ENCODE assay signal across 10 cellular contexts in genomic region chr20:23399568-23400241, GRCh38. TPM values are rescaled to one million over a fixed set of nuclear protein-coding genes. Genes with fewer than 3 reads are reported as not detected.
DNase-seq lines count a peak whose midpoint lies in the region; ATAC-seq and TF ChIP-seq lines count a peak whose summit lies in the region.
"Had no signal": no experiment of that assay in that cellular context is flagged by ENCODE, and none has a peak within 500 bp of the region (broad histone marks: within the 10 kb centered on the region; RNA-seq: fewer than 3 reads in every experiment).

No MANE protein-coding gene starts in this region.

- H3K9me3 Mint-ChIP-seq in activated naive CD4-positive, alpha-beta T cell treated with anti-CD3 and anti-CD28 coated beads, Interleukin-2, amount 50 U/mL, for 24 hours = no peaks in the 10 kb centered on the region

- no peak overlapping the region for H2AFZ ChIP-seq in smooth muscle cell (ENCODE audit: low read depth)

- peak; percentile 84 for ATAC-seq in HG03521 (IDR thresholded peaks at IDR 0.05; ENCODE audit: unreplicated experiment)

- no peak overlapping the region for H3K4me2 ChIP-seq in smooth muscle cell

- no peak overlapping the region for H3K4me3 ChIP-seq in smooth muscle cell

- peaks cover 15% of the 10 kb centered on the region for H3F3A ChIP-seq in smooth muscle cell (ENCODE audit: low read depth)

- no peaks in the 10 kb centered on the region for H3K27me3 ChIP-seq in smooth muscle cell (ENCODE audit: low read depth)

- peak overlapping the region; percentile 80 for H3K27ac Mint-ChIP-seq in activated naive CD4-positive, alpha-beta T cell treated with anti-CD3 and anti-CD28 coated beads, Interleukin-2, amount 50 U/mL, for 24 hours

- TF ChIP-seq CTCF in smooth muscle cell (IDR thresholded peaks at IDR 0.05; ENCODE audit: borderline replicate concordance, insufficient read depth, poor library complexity, severe bottlenecking) = no peak

- H3K4me3 Mint-ChIP-seq in activated naive CD4-positive, alpha-beta T cell treated with anti-CD3 and anti-CD28 coated beads, Interleukin-2, amount 50 U/mL, for 24 hours = no peak overlapping the region

- peaks cover 27% of the 10 kb centered on the region for H3K4me1 Mint-ChIP-seq in activated naive CD4-positive, alpha-beta T cell treated with anti-CD3 and anti-CD28 coated beads, Interleukin-2, amount 50 U/mL, for 24 hours

- peak; percentile 59 for DNase-seq in activated CD8-positive, alpha-beta memory T cell treated with anti-CD3 and anti-CD28 coated beads, Interleukin-2, amount 50 U/mL, for 48 hours
- no peak for DNase-seq in activated CD8-positive, alpha-beta memory T cell treated with anti-CD3 and anti-CD28 coated beads, Interleukin-2, amount 50 U/mL, for 4 hours
- DNase-seq in smooth muscle cell (lab: John Stamatoyannopoulos, UW; ENCODE audit: unreplicated experiment) (no peak), posterior vena cava (ENCODE audit: low spot score) (no peak), NCI-H82 treated with DMSO at 0.1 percent for 48 hours (lab: John Stamatoyannopoulos, UW; ENCODE audit: unreplicated experiment) (no peak), NCI-H69 (lab: John Stamatoyannopoulos, UW) (no peak)

- H3K27ac ChIP-seq in smooth muscle cell (ENCODE audit: low read depth) = peak overlapping the region; percentile 45
- H3K27ac ChIP-seq: C4-2B had no signal

- H3K9me3 ChIP-seq in smooth muscle cell (replicated peaks; ENCODE audit: low read depth) = no peaks in the 10 kb centered on the region

- H3K4me1 ChIP-seq in smooth muscle cell (ENCODE audit: low read depth) = peaks cover 4% of the 10 kb centered on the region

- H3K27me3 Mint-ChIP-seq in activated naive CD4-positive, alpha-beta T cell treated with anti-CD3 and anti-CD28 coated beads, Interleukin-2, amount 50 U/mL, for 24 hours = no peaks in the 10 kb centered on the region

- WGBS in smooth muscle cell (ENCODE audit: low lambda C conversion rate) = 44% methylated on average over 6 of the region's 6 CpGs

- no peaks in the 10 kb centered on the region for H3K36me3 ChIP-seq in smooth muscle cell (ENCODE audit: low read depth)

- H3K79me2 ChIP-seq in smooth muscle cell (ENCODE audit: low read depth) = peaks cover 16% of the 10 kb centered on the region

- no peak overlapping the region for H3K9ac ChIP-seq in smooth muscle cell (ENCODE audit: low read depth)

- intact Hi-C loops in posterior vena cava (cut with DNase I) = loop anchor here in 1 of 2 donors (10.0 kb wide), 1 partner anchor 1735 kb away; no protein-coding TSS in a partner anchor

- peaks cover 78% of the 10 kb centered on the region for H4K20me1 ChIP-seq in smooth muscle cell (ENCODE audit: low read depth)

- peaks cover 5% of the 10 kb centered on the region for H3K36me3 Mint-ChIP-seq in activated naive CD4-positive, alpha-beta T cell treated with anti-CD3 and anti-CD28 coated beads, Interleukin-2, amount 50 U/mL, for 24 hours

RNA-seq across cellular contexts. Expression of gene NAPB, which starts 21.6 kb away (rescaled TPM):
- total RNA-seq in smooth muscle cell (4.9 and 11.4 TPM in 2 replicates), posterior vena cava (10 to 100 TPM in 1 of 2 donors, 1 to 10 TPM in 1; 9.9 to 11.0 TPM)
- polyA plus RNA-seq in smooth muscle cell = 0.65 and 4.5 TPM in 2 replicates

RNA-seq across cellular contexts. Expression of gene GZF1, which starts 37.7 kb away (rescaled TPM):
- total RNA-seq in smooth muscle cell (13.7 and 17.3 TPM in 2 replicates), posterior vena cava (10 to 100 TPM; 16.2 to 17.8 TPM)
- polyA plus RNA-seq in smooth muscle cell = 6.0 and 7.5 TPM in 2 replicates

RNA-seq across cellular contexts. Expression of gene CSTL1, which starts 39.8 kb away (rescaled TPM):
- total RNA-seq in smooth muscle cell (not detected in 2 replicates), posterior vena cava (not detected)
- not detected in 2 replicates for polyA plus RNA-seq in smooth muscle cell
- total RNA-seq: T-helper 1 cell treated with Interleukin-12 subunit alpha and Interleukin-12 subunit beta and Interleukin-4 antibody, amounts not matched to agents 30 ng/mL and 1 ng/mL, for 36 hours had no signal

RNA-seq across cellular contexts. Expression of gene NXT1, which starts 49.1 kb away (rescaled TPM):
- total RNA-seq in smooth muscle cell (43.7 and 49.6 TPM in 2 replicates), posterior vena cava (10 to 100 TPM; 14.6 to 19.1 TPM)
- 45.3 and 46.1 TPM in 2 replicates for polyA plus RNA-seq in smooth muscle cell

RNA-seq across cellular contexts. Expression of gene CST11, which starts 53.0 kb away (rescaled TPM):
- total RNA-seq in smooth muscle cell = not detected in 2 replicates
- polyA plus RNA-seq in smooth muscle cell = not detected in 2 replicates
- not detected for total RNA-seq in posterior vena cava
- total RNA-seq: T-helper 1 cell treated with Interleukin-12 subunit alpha and Interleukin-12 subunit beta and Interleukin-4 antibody, amounts not matched to agents 30 ng/mL and 1 ng/mL, for 36 hours had no signal
